In genomic region chr19:43522929-43523328, GRCh38 we compare ENCODE assay signal across 1 cellular context.
TF ChIP-seq lines count a peak whose summit lies in the region.

No MANE protein-coding gene starts in this region.

TF ChIP-seq in IMR-90, 13 proteins besides CTCF, POLR2A, EP300 and RAD21:
- TF ChIP-seq RFX5 (IDR thresholded peaks at IDR 0.05; ENCODE audit: low read depth, low read length) (no peak), MAZ (IDR thresholded peaks at IDR 0.05; ENCODE audit: borderline replicate concordance, low read depth, low read length) (no peak), MXI1 (IDR thresholded peaks at IDR 0.05; ENCODE audit: borderline replicate concordance, low read depth, low read length) (no peak), MAFK (IDR thresholded peaks at IDR 0.05; ENCODE audit: low read depth, low read length) (no peak), FOS (IDR thresholded peaks at IDR 0.05; ENCODE audit: low read depth, low read length) (no peak), USF2 (IDR thresholded peaks at IDR 0.05; ENCODE audit: low read depth, low read length) (no peak), NFE2L2 (IDR thresholded peaks at IDR 0.05; ENCODE audit: low read depth, low read length) (no peak), BHLHE40 (IDR thresholded peaks at IDR 0.05; ENCODE audit: low read depth, low read length) (no peak), CEBPB (IDR thresholded peaks at IDR 0.05; ENCODE audit: low read depth, low read length) (no peak), CHD1 (IDR thresholded peaks at IDR 0.05; ENCODE audit: low read depth, low read length) (no peak), ELK1 (IDR thresholded peaks at IDR 0.05; ENCODE audit: borderline replicate concordance, low read depth, low read length) (no peak), SMC3 (IDR thresholded peaks at IDR 0.05; ENCODE audit: low read depth, low read length) (no peak), RCOR1 (IDR thresholded peaks at IDR 0.05; ENCODE audit: insufficient replicate concordance, low read length) (no peak)
